8 cellular contexts compared by ENCODE assay signal in genomic region chr9:35690447-35691324, GRCh38. TPM values are rescaled to one million over a fixed set of nuclear protein-coding genes. Genes with fewer than 3 reads are reported as not detected.
DNase-seq lines count a peak whose midpoint lies in the region; ATAC-seq and TF ChIP-seq lines count a peak whose summit lies in the region.

No MANE protein-coding gene starts in this region.

- peak overlapping the region; percentile 48 for H2BK5ac ChIP-seq in neuronal stem cell (ENCODE audit: low read length)

- peak overlapping the region; percentile 96 for H2BK120ac ChIP-seq in neuronal stem cell (ENCODE audit: low read depth, low read length)

- H2AFZ ChIP-seq in neuronal stem cell (ENCODE audit: low read length): peak overlapping the region; percentile 99

- no peaks in the 10 kb centered on the region for H3K36me3 Mint-ChIP-seq in glutamatergic neuron (ENCODE audit: unreplicated experiment)

- H3K36me3 ChIP-seq in Peyer's patch: no peaks in the 10 kb centered on the region
- H3K36me3 ChIP-seq in adipocyte (ENCODE audit: control insufficient read depth, insufficient read depth, low read length, severe bottlenecking): peaks cover 14% of the 10 kb centered on the region
- H3K36me3 ChIP-seq in neuronal stem cell (replicated peaks in 1 of 2; ENCODE audit: control insufficient read depth in 2 of 2, insufficient read depth in 2 of 2, low read length in 2 of 2): peaks cover 2 to 3% of the 10 kb centered on the region in 2 donors

- ATAC-seq in GM21723 (IDR thresholded peaks at IDR 0.05; ENCODE audit: unreplicated experiment): no peak
- ATAC-seq in GM19395 (IDR thresholded peaks at IDR 0.05; ENCODE audit: unreplicated experiment): no peak

- peaks cover 6% of the 10 kb centered on the region for H3K27me3 Mint-ChIP-seq in glutamatergic neuron (ENCODE audit: unreplicated experiment)

- peak overlapping the region; percentile 47 for H3K14ac ChIP-seq in neuronal stem cell (ENCODE audit: low read length)

- peaks cover 29% of the 10 kb centered on the region for H3K4me1 Mint-ChIP-seq in glutamatergic neuron (ENCODE audit: low read depth, unreplicated experiment)

- peak overlapping the region; percentile 56 for H2AK5ac ChIP-seq in neuronal stem cell (ENCODE audit: low read depth, low read length)

- peak overlapping the region; percentile 62 for H2BK15ac ChIP-seq in neuronal stem cell (ENCODE audit: low read length)

- peak overlapping the region; percentile 74 for H4K8ac ChIP-seq in neuronal stem cell (ENCODE audit: low read depth, low read length)

- no CpG with 5 or more reads among the region's 73 CpGs for WGBS in neuronal stem cell (ENCODE audit: extremely low coverage in 2 of 2, insufficient read length in 2 of 2, insufficient replicate concordance in 1 of 2), 2 donors

- H3K4me2 ChIP-seq in neuronal stem cell (ENCODE audit: insufficient read depth, low read length, poor library complexity, severe bottlenecking): peak overlapping the region; percentile 88

- H3K18ac ChIP-seq in neuronal stem cell (ENCODE audit: low read length): peak overlapping the region; percentile 99

- H3K27ac Mint-ChIP-seq in glutamatergic neuron (ENCODE audit: unreplicated experiment): peak overlapping the region; percentile 43

- H4K91ac ChIP-seq in neuronal stem cell (ENCODE audit: low read depth, low read length, poor library complexity): peak overlapping the region; percentile 43

- H3K27me3 ChIP-seq in Peyer's patch (no peaks in the 10 kb centered on the region), adipocyte (replicated peaks; ENCODE audit: control insufficient read depth, insufficient read depth, low read length) (no peaks in the 10 kb centered on the region), neuronal stem cell (ENCODE audit: control insufficient read depth in 3 of 3, insufficient read depth in 3 of 3, low read depth in 1 of 3, low read length in 3 of 3) (no peaks in the 10 kb centered on the region)

- peak overlapping the region; percentile 51 to 69 (median 68) for H3K4me3 ChIP-seq in Peyer's patch
- H3K4me3 ChIP-seq in adipocyte (ENCODE audit: low read length): peak overlapping the region; percentile 89
- peak overlapping the region; percentile 51 to 86 for H3K4me3 ChIP-seq in neuronal stem cell (ENCODE audit: low read length in 2 of 2)

- H3K4me1 ChIP-seq in Peyer's patch (peaks cover 0 to 23% (median 0%) of the 10 kb centered on the region in 4 donors), adipocyte (ENCODE audit: control insufficient read depth, insufficient read depth, low read length) (peaks cover 50% of the 10 kb centered on the region), neuronal stem cell (ENCODE audit: control insufficient read depth in 2 of 2, insufficient read depth in 1 of 2, low read depth in 1 of 2, low read length in 2 of 2) (peaks cover 12 to 21% of the 10 kb centered on the region in 2 donors)

- peaks cover 6% of the 10 kb centered on the region for H3K79me1 ChIP-seq in neuronal stem cell (ENCODE audit: low read depth, low read length)

- no peaks in the 10 kb centered on the region for H3K9me3 ChIP-seq in Peyer's patch
- H3K9me3 ChIP-seq in adipocyte (ENCODE audit: control insufficient read depth, low read length): no peaks in the 10 kb centered on the region
- H3K9me3 ChIP-seq in neuronal stem cell (replicated peaks in 1 of 2; ENCODE audit: control insufficient read depth in 2 of 2, insufficient read depth in 1 of 2, low read depth in 1 of 2, low read length in 2 of 2): no peaks in the 10 kb centered on the region

- H3K4ac ChIP-seq in neuronal stem cell (ENCODE audit: low read length): no peak overlapping the region

- peak overlapping the region; percentile 75 to 89 (median 80) for H3K27ac ChIP-seq in Peyer's patch
- H3K27ac ChIP-seq in neuronal stem cell (replicated peaks; ENCODE audit: low read length): peak overlapping the region; percentile 59

- peak overlapping the region; percentile 87 for H3K4me3 Mint-ChIP-seq in glutamatergic neuron (ENCODE audit: unreplicated experiment)

- H3K9ac ChIP-seq in adipocyte (ENCODE audit: low read length) (peak overlapping the region; percentile 98), neuronal stem cell (ENCODE audit: low read depth, low read length, poor library complexity) (peak overlapping the region; percentile 95)

- DNase-seq in AG08396 (ENCODE audit: low spot score) (peak; percentile 87), GM19238 (ENCODE audit: insufficient read length, low spot score) (peak; percentile 47), Peyer's patch (peak; percentile 51 to 76 (median 73)), adipocyte (ENCODE audit: low read depth) (peak; percentile 93), glutamatergic neuron (peak; percentile 62), neuronal stem cell (ENCODE audit: low spot score) (peak; percentile 47)

- no peak for TF ChIP-seq CTCF in Peyer's patch (IDR thresholded peaks at IDR 0.05)
- no peak for TF ChIP-seq CTCF in glutamatergic neuron (IDR thresholded peaks at IDR 0.05; ENCODE audit: partially characterized antibody, unreplicated experiment)

- H3K9me3 Mint-ChIP-seq in glutamatergic neuron (ENCODE audit: unreplicated experiment): peaks cover 12% of the 10 kb centered on the region

- no peak for TF ChIP-seq POLR2A in Peyer's patch (IDR thresholded peaks at IDR 0.05)

- no peak overlapping the region for H2BK12ac ChIP-seq in neuronal stem cell (ENCODE audit: low read length)

- peak overlapping the region; percentile 81 for H3K23ac ChIP-seq in neuronal stem cell (ENCODE audit: low read depth, low read length, poor library complexity)

RNA-seq across cellular contexts. Expression of gene TPM2, which starts 1.0 kb away (rescaled TPM):
- total RNA-seq in Peyer's patch (100 to 1,000 TPM in 2 of 4 donors, 10 to 100 TPM in 2; 41.2 to 436 (median 122) TPM), glutamatergic neuron (ENCODE audit: unreplicated experiment) (188 TPM)
- polyA plus RNA-seq in neuronal stem cell (2013, experiment 1 of 2): 345 TPM
- polyA plus RNA-seq in neuronal stem cell (2013, experiment 2 of 2): 336 TPM

RNA-seq across cellular contexts. Expression of gene CA9, which starts 17.0 kb away (rescaled TPM):
- total RNA-seq in Peyer's patch (1 to 10 TPM; 1.6 to 6.3 (median 5.2) TPM), glutamatergic neuron (ENCODE audit: unreplicated experiment) (not detected)
- 1.1 TPM for polyA plus RNA-seq in neuronal stem cell (2013, experiment 1 of 2)
- 1.7 TPM for polyA plus RNA-seq in neuronal stem cell (2013, experiment 2 of 2)

RNA-seq across cellular contexts. Expression of gene ARHGEF39, which starts 25.7 kb away (rescaled TPM):
- total RNA-seq in Peyer's patch: 10 to 100 TPM in 1 of 4 donors, 1 to 10 TPM in 3; 1.9 to 19.8 (median 4.8) TPM
- total RNA-seq in glutamatergic neuron (ENCODE audit: unreplicated experiment): 2.6 TPM
- polyA plus RNA-seq in neuronal stem cell (2013, experiment 1 of 2): 22.9 TPM
- polyA plus RNA-seq in neuronal stem cell (2013, experiment 2 of 2): 23.5 TPM

RNA-seq across cellular contexts. Expression of gene CCDC107, which starts 32.6 kb away (rescaled TPM):
- 10 to 100 TPM; 14.0 to 21.9 (median 20.2) TPM for total RNA-seq in Peyer's patch
- total RNA-seq in glutamatergic neuron (ENCODE audit: unreplicated experiment): 32.5 TPM
- 15.3 TPM for polyA plus RNA-seq in neuronal stem cell (2013, experiment 1 of 2)
- polyA plus RNA-seq in neuronal stem cell (2013, experiment 2 of 2): 15.5 TPM

RNA-seq across cellular contexts. Expression of gene RMRP, which starts 32.9 kb away (rescaled TPM):
- 1,000 to 10,000 TPM in 3 of 4 donors, not detected in 1; 1,673 to 3,824 (median 2,659) TPM for total RNA-seq in Peyer's patch
- total RNA-seq in glutamatergic neuron (ENCODE audit: unreplicated experiment): 35,708 TPM
- not detected for polyA plus RNA-seq in neuronal stem cell (2013, experiment 1 of 2)
- polyA plus RNA-seq in neuronal stem cell (2013, experiment 2 of 2): 4.7 TPM
